9 cellular contexts compared by ENCODE assay signal in the genomic region with DNA sequence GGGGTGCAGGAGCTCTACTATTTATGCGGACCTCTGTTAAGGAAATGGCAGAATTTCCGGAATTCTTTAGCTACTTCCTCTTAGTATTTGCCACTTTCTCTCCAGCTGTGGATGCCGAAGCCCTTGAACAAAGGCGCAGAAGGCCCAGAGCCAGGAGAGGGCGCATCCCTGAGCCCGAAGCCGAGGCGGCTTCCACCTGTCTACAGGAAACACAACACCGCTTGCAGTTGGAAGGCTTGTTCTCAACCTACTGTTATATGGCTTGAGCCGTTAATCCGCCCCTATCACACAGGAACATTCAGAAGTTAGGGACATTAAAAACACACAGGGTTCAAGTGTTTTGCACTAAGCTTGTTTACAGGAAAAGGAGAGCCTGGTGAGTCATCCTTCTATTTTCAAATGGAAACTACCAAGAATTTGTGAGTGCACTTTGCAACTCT.
A peak's percentile ranks its signal among the peaks of the same experiment; 100 is the strongest.
DNase-seq lines count a peak whose midpoint lies in the region; ATAC-seq and TF ChIP-seq lines count a peak whose summit lies in the region.
"Had no signal": no experiment of that assay in that cellular context is flagged by ENCODE, and none has a peak within 500 bp of the region (broad histone marks: within the 10 kb centered on the region; RNA-seq: fewer than 3 reads in every experiment).

No MANE protein-coding gene starts in this region.

- H3K27ac ChIP-seq in HCT116 (ENCODE audit: low read depth, low read length) (no peak overlapping the region), Karpas-422 (ENCODE audit: low read length) (no peak overlapping the region)

- no peak overlapping the region for H3K27ac Mint-ChIP-seq in CD14-positive monocyte

- POLR2A ChIA-PET in HCT116 (lab: Charles Lee) = no interaction called here

- H3K36me3 ChIP-seq in HCT116 (ENCODE audit: control insufficient read depth in 1 of 2, insufficient read depth in 2 of 2, low read length in 2 of 2) (no peaks in the 10 kb centered on the region), Karpas-422 (ENCODE audit: insufficient read depth, low read length) (no peaks in the 10 kb centered on the region)

- DNase-seq in HCT116 (ENCODE audit: low read depth, low spot score) = no peak
- peak; percentile 23 for DNase-seq in RPMI7951 (ENCODE audit: low read depth)
- DNase-seq in foreskin fibroblast = peak in 1 of 2 donors; percentile 48
- peak; percentile 75 for DNase-seq in renal cortical epithelial cell (ENCODE audit: low read depth)
- DNase-seq in activated effector memory CD4-positive, alpha-beta T cell treated with Interleukin-2 at 50 U/mL for 16 hours = no peak
- DNase-seq in Karpas-422 = no peak
- no peak for DNase-seq in CD14-positive monocyte (ENCODE audit: low spot score)

- H4K20me1 ChIP-seq in HCT116 (ENCODE audit: insufficient read depth) (no peaks in the 10 kb centered on the region), Karpas-422 (ENCODE audit: insufficient read depth, low read depth, low read length) (no peaks in the 10 kb centered on the region)

- peak overlapping the region; percentile 63 for H2AFZ ChIP-seq in HCT116 (ENCODE audit: low read depth, low read length, poor library complexity, severe bottlenecking)
- no peak overlapping the region for H2AFZ ChIP-seq in Karpas-422 (ENCODE audit: low read length)

- no peak overlapping the region for H3K9ac ChIP-seq in HCT116 (ENCODE audit: low read length)
- H3K9ac ChIP-seq in Karpas-422 (ENCODE audit: low read length) = no peak overlapping the region

- no peak overlapping the region for H3K4me3 Mint-ChIP-seq in CD14-positive monocyte

- H3K36me3 Mint-ChIP-seq in CD14-positive monocyte = no peaks in the 10 kb centered on the region

- H3K9me3 ChIP-seq in HCT116 (ENCODE audit: control insufficient read depth in 1 of 2, insufficient read depth in 1 of 2, low read depth in 1 of 2, low read length in 2 of 2) (no peaks in the 10 kb centered on the region), Karpas-422 (ENCODE audit: low read length) (no peaks in the 10 kb centered on the region)

- intact Hi-C loops in HCT116 (cut with micrococcal nuclease) (no loop called here), CD14-positive monocyte (cut with micrococcal nuclease) (no loop called here)

- no peak for TF ChIP-seq POLR2A in HCT116 (IDR thresholded peaks at IDR 0.05; ENCODE audit: borderline replicate concordance, extremely low read depth, insufficient read depth, insufficient read length)

- peak; percentile 18; the same call in 1 of the 2 replicates for TF ChIP-seq RAD21 in HCT116 (IDR thresholded peaks at IDR 0.05; ENCODE audit: low read depth)

- H3K4me3 ChIP-seq in HCT116 (replicated peaks in 1 of 2; ENCODE audit: low read depth in 1 of 2, low read length in 2 of 2) (no peak overlapping the region), foreskin fibroblast (ENCODE audit: low read depth in 1 of 2, low read length in 2 of 2) (no peak overlapping the region), Karpas-422 (ENCODE audit: low read length) (no peak overlapping the region)
- H3K4me3 ChIP-seq: K562 had no signal

- H3K79me2 ChIP-seq in HCT116 (ENCODE audit: insufficient read depth, low read length) (no peaks in the 10 kb centered on the region), Karpas-422 (ENCODE audit: low read length) (no peaks in the 10 kb centered on the region)

- TF ChIP-seq CTCF in HCT116 (IDR thresholded peaks at IDR 0.05 in 2 of 3, conservative IDR thresholded peaks at IDR 0.05 in 1 of 3; ENCODE audit: borderline replicate concordance in 1 of 3, insufficient read depth in 1 of 3, low read depth in 2 of 3, low read length in 2 of 3) (peak in 2 of 3 experiments; percentile 39 to 42; a peak in 4 of 6 replicates), foreskin fibroblast (IDR thresholded peaks at IDR 0.05; ENCODE audit: low read depth, low read length) (peak; percentile 9), CD14-positive monocyte (IDR thresholded peaks at IDR 0.05) (no peak)

- H3K4me1 ChIP-seq in HCT116 (ENCODE audit: control insufficient read depth in 1 of 2, insufficient read depth in 2 of 2, low read length in 2 of 2) (peaks cover 0 to 11% of the 10 kb centered on the region in 2 experiments; a peak in 2 of 4 replicates), Karpas-422 (ENCODE audit: low read length) (no peaks in the 10 kb centered on the region)

- CTCF ChIA-PET in HCT116 (lab: Charles Lee) = interaction anchor here (1.0 kb wide), 1 partner anchor 82 kb away, joined by 3 read pairs; no protein-coding TSS in a partner anchor

- ATAC-seq in HCT116 (peak; percentile 68), GM21381 (IDR thresholded peaks at IDR 0.05; ENCODE audit: unreplicated experiment) (no peak)
- ATAC-seq: K562 had no signal

- H3K9me2 ChIP-seq in HCT116 (ENCODE audit: insufficient read depth) = no peaks in the 10 kb centered on the region
- no peaks in the 10 kb centered on the region for H3K9me2 ChIP-seq in Karpas-422 (replicated peaks; ENCODE audit: insufficient read depth, low read length)

- H3K27me3 ChIP-seq in HCT116 (ENCODE audit: insufficient read depth, low read length) (no peaks in the 10 kb centered on the region), Karpas-422 (ENCODE audit: low read length) (no peaks in the 10 kb centered on the region)

- peak overlapping the region; percentile 13; the same call in 1 of the 2 replicates for H3K4me2 ChIP-seq in HCT116 (ENCODE audit: low read length)
- H3K4me2 ChIP-seq in Karpas-422 (ENCODE audit: low read depth, low read length, poor library complexity, severe bottlenecking) = no peak overlapping the region

- H3K4me1 Mint-ChIP-seq in CD14-positive monocyte = no peaks in the 10 kb centered on the region

- no TSS peak for BruUV-seq in HCT116 (replicated peaks; lab: Mats Ljungman, UMichigan)

- RAD21 ChIA-PET in HCT116 (lab: Charles Lee; ENCODE audit: low non-redundant PET in 1 of 2, low total read pairs in 2 of 2, uncharacterized antibody in 2 of 2, unreplicated experiment in 2 of 2) = no interaction called here

- no peaks in the 10 kb centered on the region for H3K27me3 Mint-ChIP-seq in CD14-positive monocyte (ENCODE audit: low read depth in 3 of 3)

- peaks cover 0 to 7% (median 2%) of the 10 kb centered on the region in 7 donors for H3K9me3 Mint-ChIP-seq in CD14-positive monocyte

TF ChIP-seq in HCT116, 20 proteins besides CTCF, POLR2A, EP300 and RAD21 (continues in another document):
- TF ChIP-seq CBX3 (IDR thresholded peaks at IDR 0.05; ENCODE audit: low read depth) (no peak), ELF1 (IDR thresholded peaks at IDR 0.05; ENCODE audit: borderline replicate concordance, low read depth) (no peak), SIN3A (IDR thresholded peaks at IDR 0.05; ENCODE audit: low read depth) (no peak), SP1 (IDR thresholded peaks at IDR 0.05; ENCODE audit: low read depth) (no peak), FOSL1 (IDR thresholded peaks at IDR 0.05; ENCODE audit: low read depth) (no peak), JUND (IDR thresholded peaks at IDR 0.05) (no peak), YY1 (IDR thresholded peaks at IDR 0.05; ENCODE audit: extremely low read depth, insufficient replicate concordance, low read depth, low read length) (no peak), POLR2AphosphoS5 (IDR thresholded peaks at IDR 0.05; ENCODE audit: low read depth, low read length) (no peak), EZH2 (IDR thresholded peaks at IDR 0.05) (no peak), TCF7L2 (IDR thresholded peaks at IDR 0.05; ENCODE audit: borderline replicate concordance, extremely low read depth, insufficient read depth, insufficient read length) (no peak), EZH2phosphoT487 (IDR thresholded peaks at IDR 0.05; ENCODE audit: borderline replicate concordance) (no peak), ZNF274 (IDR thresholded peaks at IDR 0.05; ENCODE audit: low read depth, low read length) (no peak)
- TF ChIP-seq, protein P1, sequence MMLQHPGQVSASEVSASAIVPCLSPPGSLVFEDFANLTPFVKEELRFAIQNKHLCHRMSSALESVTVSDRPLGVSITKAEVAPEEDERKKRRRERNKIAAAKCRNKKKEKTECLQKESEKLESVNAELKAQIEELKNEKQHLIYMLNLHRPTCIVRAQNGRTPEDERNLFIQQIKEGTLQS (IDR thresholded peaks at IDR 0.05) = no peak
- TF ChIP-seq, protein P2, sequence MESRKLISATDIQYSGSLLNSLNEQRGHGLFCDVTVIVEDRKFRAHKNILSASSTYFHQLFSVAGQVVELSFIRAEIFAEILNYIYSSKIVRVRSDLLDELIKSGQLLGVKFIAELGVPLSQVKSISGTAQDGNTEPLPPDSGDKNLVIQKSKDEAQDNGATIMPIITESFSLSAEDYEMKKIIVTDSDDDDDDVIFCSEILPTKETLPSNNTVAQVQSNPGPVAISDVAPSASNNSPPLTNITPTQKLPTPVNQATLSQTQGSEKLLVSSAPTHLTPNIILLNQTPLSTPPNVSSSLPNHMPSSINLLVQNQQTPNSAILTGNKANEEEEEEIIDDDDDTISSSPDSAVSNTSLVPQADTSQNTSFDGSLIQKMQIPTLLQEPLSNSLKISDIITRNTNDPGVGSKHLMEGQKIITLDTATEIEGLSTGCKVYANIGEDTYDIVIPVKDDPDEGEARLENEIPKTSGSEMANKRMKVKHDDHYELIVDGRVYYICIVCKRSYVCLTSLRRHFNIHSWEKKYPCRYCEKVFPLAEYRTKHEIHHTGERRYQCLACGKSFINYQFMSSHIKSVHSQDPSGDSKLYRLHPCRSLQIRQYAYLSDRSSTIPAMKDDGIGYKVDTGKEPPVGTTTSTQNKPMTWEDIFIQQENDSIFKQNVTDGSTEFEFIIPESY (IDR thresholded peaks at IDR 0.05; ENCODE audit: extremely low read depth, insufficient replicate concordance, low read length) = no peak

Comparison
In these comparisons a context has a peak if more than half of its experiments do, and no peak if none do; other contexts are left out.
1. DNase-seq: peak in RPMI7951 (single experiment) and renal cortical epithelial cell (single experiment); none in HCT116 (single experiment), activated effector memory CD4-positive, alpha-beta T cell treated with Interleukin-2 at 50 U/mL for 16 hours (single experiment), Karpas-422 (single experiment) and CD14-positive monocyte (single experiment).